ENCODE assay signal across 13 cellular contexts in the genomic region with DNA sequence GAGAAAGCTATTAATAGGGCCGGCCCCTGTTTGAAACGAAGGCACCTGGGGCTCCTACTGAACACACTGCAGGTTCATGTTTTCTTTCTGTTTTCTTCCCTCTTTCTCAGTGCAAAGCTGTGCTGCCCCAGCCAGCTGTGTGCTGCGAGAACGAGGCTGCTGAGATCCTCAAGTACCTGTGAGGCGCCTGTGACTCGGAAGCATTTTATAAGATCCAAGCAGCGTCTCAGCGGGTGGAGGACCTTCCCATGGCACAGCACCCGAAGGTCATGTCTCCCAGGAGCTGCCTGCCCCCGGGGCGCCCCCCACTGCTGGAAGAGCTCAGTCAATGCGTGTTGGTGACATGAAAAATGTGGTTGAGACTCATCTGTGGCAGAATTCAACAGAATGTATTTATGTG.
"Had no signal": no experiment of that assay in that cellular context is flagged by ENCODE, and none has a peak within 500 bp of the region (broad histone marks: within the 10 kb centered on the region; RNA-seq: fewer than 3 reads in every experiment).

No MANE protein-coding gene starts in this region.

- H3K27ac ChIP-seq: breast epithelium, thoracic aorta had no signal

- H3K4me3 ChIP-seq: breast epithelium, thoracic aorta had no signal

- H3K9me3 ChIP-seq: breast epithelium, thoracic aorta had no signal

- H3K27me3 ChIP-seq: breast epithelium had no signal

- H3K4me1 ChIP-seq: breast epithelium had no signal

- ATAC-seq: activated T-helper 17 cell treated with anti-CD3 and anti-CD28 coated beads, Interleukin-2, amount 50 U/mL, for 72 hours; effector memory CD8-positive, alpha-beta T cell; sciatic nerve; stimulated activated naive CD8-positive, alpha-beta T cell treated with anti-CD3 and anti-CD28 coated beads, Interleukin-15, amount 100 ng/mL, for 72 hours had no signal

- DNase-seq: activated CD4-positive, alpha-beta T cell treated with anti-CD3 and anti-CD28 coated beads, Interleukin-2, amount 50 U/mL, for 48 hours; activated naive CD4-positive, alpha-beta T cell treated with Interleukin-2 at 50 U/mL for 16 hours; aorta; dermis blood vessel endothelial cell; effector memory CD8-positive, alpha-beta T cell; mesendoderm; occipital lobe; stimulated activated naive CD8-positive, alpha-beta T cell treated with anti-CD3 and anti-CD28 coated beads, Interleukin-15, amount 100 ng/mL, for 72 hours; T1000 had no signal

- H3K36me3 ChIP-seq: breast epithelium had no signal
